Comparison of ENCODE assay signal across 8 cellular contexts in genomic region chr3:32109256-32109655, GRCh38. TPM values are rescaled to one million over a fixed set of nuclear protein-coding genes. Genes with fewer than 3 reads are reported as not detected.
A peak's percentile ranks its signal among the peaks of the same experiment; 100 is the strongest.
DNase-seq lines count a peak whose midpoint lies in the region; ATAC-seq, FAIRE-seq and TF ChIP-seq lines count a peak whose summit lies in the region.

No MANE protein-coding gene starts in this region.

- H3K9me3 Mint-ChIP-seq in CD8-positive, alpha-beta memory T cell = no peaks in the 10 kb centered on the region

- ATAC-seq in pancreas (peak in 3 of 4 donors; percentile 0 to 7 (median 1)), GM19463 (IDR thresholded peaks at IDR 0.05; ENCODE audit: unreplicated experiment) (no peak)

- intact Hi-C loops in pancreas (cut with DNase I) = no loop called here

- WGBS in pancreas, 2 donors = 7 to 11% methylated on average over 2 of the region's 2 CpGs

- no peak overlapping the region for H3K4me3 ChIP-seq in foreskin fibroblast (ENCODE audit: low read depth in 1 of 2, low read length in 2 of 2)
- H3K4me3 ChIP-seq in pancreas = no peak overlapping the region
- no peak overlapping the region for H3K4me3 ChIP-seq in CD8-positive, alpha-beta memory T cell (ENCODE audit: low read length)

- no peaks in the 10 kb centered on the region for H3K27me3 Mint-ChIP-seq in CD8-positive, alpha-beta memory T cell

- H3K36me3 ChIP-seq in pancreas = no peaks in the 10 kb centered on the region
- no peaks in the 10 kb centered on the region for H3K36me3 ChIP-seq in CD8-positive, alpha-beta memory T cell (ENCODE audit: insufficient read depth, low read length)

- H3K9me3 ChIP-seq in pancreas = no peaks in the 10 kb centered on the region
- H3K9me3 ChIP-seq in CD8-positive, alpha-beta memory T cell (ENCODE audit: low read length) = no peaks in the 10 kb centered on the region

- FAIRE-seq in pancreas (lab: Jason Lieb, UNC) = no peak

- H3K27me3 ChIP-seq in pancreas = no peaks in the 10 kb centered on the region
- H3K27me3 ChIP-seq in CD8-positive, alpha-beta memory T cell (ENCODE audit: insufficient read depth, low read length, poor library complexity, severe bottlenecking) = no peaks in the 10 kb centered on the region

- peak overlapping the region in 3 of 4 donors; percentile 17 to 41 (median 22) for H3K27ac ChIP-seq in pancreas
- H3K27ac ChIP-seq in CD8-positive, alpha-beta memory T cell (ENCODE audit: low read depth, low read length) = no peak overlapping the region

- POLR2A ChIA-PET in GM10248 (lab: Yijun Ruan, JAX) = no interaction called here
- POLR2A ChIA-PET in CD8-positive, alpha-beta memory T cell (lab: Charles Lee) = no interaction called here

- DNase-seq in D341Med (ENCODE audit: low spot score) (peak; percentile 71), RPMI7951 (ENCODE audit: low read depth) (peak; percentile 54), foreskin fibroblast (peak; percentile 30 to 62), pancreas (peak; percentile 46 to 85 (median 72)), GM10248 (ENCODE audit: extremely low spot score) (no peak), iPS-NIHi7 (ENCODE audit: extremely low spot score) (no peak)
- DNase-seq in CD8-positive, alpha-beta memory T cell = no peak

- peak overlapping the region in 3 of 7 donors; percentile 1 to 59 (median 36) for H3K4me3 Mint-ChIP-seq in CD8-positive, alpha-beta memory T cell

- H3K36me3 Mint-ChIP-seq in CD8-positive, alpha-beta memory T cell = peaks cover 1 to 6% (median 5%) of the 10 kb centered on the region in 3 donors

- no peak for TF ChIP-seq CTCF in foreskin fibroblast (IDR thresholded peaks at IDR 0.05; ENCODE audit: low read depth, low read length)
- TF ChIP-seq CTCF in pancreas (IDR thresholded peaks at IDR 0.05) = no peak
- no peak for TF ChIP-seq CTCF in GM10248 (IDR thresholded peaks at IDR 0.05; ENCODE audit: control extremely low read depth, extremely low read depth, low read depth, missing control alignments)

- H3K27ac Mint-ChIP-seq in CD8-positive, alpha-beta memory T cell = peak overlapping the region in 2 of 8 donors; percentile 38 to 47

- peaks cover 51 to 68% (median 68%) of the 10 kb centered on the region in 3 donors for H3K4me1 Mint-ChIP-seq in CD8-positive, alpha-beta memory T cell

- peaks cover 3 to 24% (median 11%) of the 10 kb centered on the region in 3 donors for H3K4me1 ChIP-seq in pancreas
- H3K4me1 ChIP-seq in CD8-positive, alpha-beta memory T cell (ENCODE audit: insufficient read depth, low read length) = peaks cover 29% of the 10 kb centered on the region

- CTCF ChIA-PET in GM10248 (lab: Yijun Ruan, JAX) = interaction anchor here (1.0 to 1.5 kb wide), 3 partner anchors 10 to 885 kb away, joined by 3 to 4 read pairs (median 3); no protein-coding TSS in a partner anchor
- CTCF ChIA-PET in CD8-positive, alpha-beta memory T cell (lab: Charles Lee) = no interaction called here

RNA-seq across cellular contexts. Expression of gene GPD1L, which starts 2.8 kb away (rescaled TPM):
- total RNA-seq in RPMI7951 (2014; rRNA removed; shearing (Covaris generic)) = 10.6 and 12.7 TPM in 2 replicates
- 10 to 100 TPM; 13.6 to 21.4 (median 16.9) TPM for total RNA-seq in pancreas
- polyA plus RNA-seq in pancreas = 10 to 100 TPM; 10.4 to 10.5 TPM
- 10 to 100 TPM; 13.9 to 16.1 TPM for total RNA-seq in CD8-positive, alpha-beta memory T cell
- 20.9 TPM for polyA plus RNA-seq in CD8-positive, alpha-beta memory T cell

Comparison
In these comparisons a context has a peak if more than half of its experiments do, and no peak if none do; other contexts are left out.
1. DNase-seq: peak in D341Med (single experiment), RPMI7951 (single experiment), foreskin fibroblast (2 of 2) and pancreas (6 of 6); none in GM10248 (single experiment), iPS-NIHi7 (single experiment) and CD8-positive, alpha-beta memory T cell (0 of 5).